Comparison of ENCODE assay signal across 1 cellular context in the genomic region with DNA sequence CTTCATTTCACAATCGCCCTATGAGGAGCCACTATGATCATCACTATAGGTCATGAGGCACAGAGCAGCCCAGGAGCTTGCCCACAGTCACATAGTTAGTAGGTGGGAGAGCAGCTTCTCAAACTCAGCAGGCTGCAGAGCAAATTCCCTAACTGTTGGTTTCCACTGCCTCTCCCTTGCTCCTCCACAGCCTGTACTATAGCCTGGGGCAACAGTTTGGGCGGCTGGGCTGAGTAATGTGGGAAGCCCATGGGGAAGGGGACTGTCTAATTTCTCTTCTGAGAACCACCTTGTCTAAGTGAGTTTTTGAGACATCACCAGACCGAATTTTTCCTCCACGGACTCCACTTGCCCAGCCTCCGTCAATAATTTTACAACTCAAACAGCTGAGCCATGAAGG.
TF ChIP-seq lines count a peak whose summit lies in the region.

No MANE protein-coding gene starts in this region.

TF ChIP-seq in H1, 55 proteins besides CTCF, POLR2A, EP300 and RAD21 (continued from another document):
- TF ChIP-seq MAFK (IDR thresholded peaks at IDR 0.05; ENCODE audit: low read depth, low read length): no peak
